18 cellular contexts compared by ENCODE assay signal in the genomic region with DNA sequence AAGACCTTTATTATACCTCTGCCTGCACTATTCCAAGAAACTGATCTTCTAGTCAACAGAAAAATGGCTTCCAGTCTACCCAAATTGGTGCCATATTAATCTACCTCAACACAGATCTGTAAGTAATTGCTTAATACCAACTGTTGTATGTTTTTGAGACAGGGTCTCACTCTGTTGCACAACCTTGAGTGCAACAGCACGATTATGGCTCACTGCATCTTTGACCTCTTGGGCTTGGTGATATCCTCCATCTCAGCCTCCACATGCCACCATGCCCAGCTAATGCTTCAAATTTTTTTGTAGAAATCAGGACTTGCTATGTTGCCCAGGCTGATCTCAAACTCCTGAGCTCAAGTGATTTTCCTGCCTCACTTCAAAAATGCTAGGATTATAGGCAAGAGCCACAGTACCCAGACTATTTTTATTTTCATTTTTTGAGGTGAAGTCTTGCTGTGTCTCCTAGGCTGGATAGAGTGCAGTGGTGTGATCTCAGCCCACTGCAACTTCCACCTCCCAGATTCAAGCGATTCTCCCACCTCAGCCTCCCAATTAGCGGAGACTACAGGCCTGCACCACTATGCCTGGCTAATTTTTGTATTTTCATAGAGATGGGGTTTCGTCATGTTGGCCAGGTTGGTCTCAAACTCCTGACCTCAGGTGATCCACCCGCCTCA. TPM values are rescaled to one million over a fixed set of nuclear protein-coding genes. Genes with fewer than 3 reads are reported as not detected.
DNase-seq lines count a peak whose midpoint lies in the region; ATAC-seq and TF ChIP-seq lines count a peak whose summit lies in the region.
"Had no signal": no experiment of that assay in that cellular context is flagged by ENCODE, and none has a peak within 500 bp of the region (broad histone marks: within the 10 kb centered on the region; RNA-seq: fewer than 3 reads in every experiment).

No MANE protein-coding gene starts in this region.

- H3K27ac Mint-ChIP-seq in activated naive CD4-positive, alpha-beta T cell treated with anti-CD3 and anti-CD28 coated beads, Interleukin-2, amount 50 U/mL, for 24 hours, result no peak overlapping the region
- no peak overlapping the region; the same call in 1 of the 2 replicates for H3K27ac Mint-ChIP-seq in HFFc6
- H3K27ac Mint-ChIP-seq in activated naive CD8-positive, alpha-beta T cell treated with anti-CD3 and anti-CD28 coated beads, Interleukin-2, amount 50 U/mL, for 24 hours, result peak overlapping the region; percentile 22

- peak overlapping the region; percentile 15 for H3K4me3 Mint-ChIP-seq in activated naive CD4-positive, alpha-beta T cell treated with anti-CD3 and anti-CD28 coated beads, Interleukin-2, amount 50 U/mL, for 24 hours
- peak overlapping the region; percentile 17; the same call in 1 of the 2 replicates for H3K4me3 Mint-ChIP-seq in HFFc6
- peak overlapping the region; percentile 9 for H3K4me3 Mint-ChIP-seq in activated naive CD8-positive, alpha-beta T cell treated with anti-CD3 and anti-CD28 coated beads, Interleukin-2, amount 50 U/mL, for 24 hours

- no peaks in the 10 kb centered on the region for H3K9me3 ChIP-seq in neutrophil
- H3K9me3 ChIP-seq in ovary, result no peaks in the 10 kb centered on the region
- H3K9me3 ChIP-seq: Peyer's patch had no signal

- peak overlapping the region; percentile 48 for H3K27ac ChIP-seq in neutrophil
- no peak overlapping the region for H3K27ac ChIP-seq in ovary
- H3K27ac ChIP-seq: Peyer's patch had no signal

- no peak for DNase-seq in activated naive CD4-positive, alpha-beta T cell treated with Interleukin-2 at 50 U/mL for 16 hours
- DNase-seq in HFFc6 (no peak), ovary (no peak), ACHN (no peak)
- no peak for DNase-seq in activated naive CD8-positive, alpha-beta T cell treated with anti-CD3 and anti-CD28 coated beads, Interleukin-2, amount 50 U/mL, for 24 hours
- DNase-seq: DMS79 treated with DMSO at 0.1 percent for 48 hours, GDM1, HCEC 1CT, NCI-H1092, NCI-H1694, Peyer's patch, Right ventricle myocardium superior had no signal

- peaks cover 61% of the 10 kb centered on the region for H3K4me1 Mint-ChIP-seq in activated naive CD4-positive, alpha-beta T cell treated with anti-CD3 and anti-CD28 coated beads, Interleukin-2, amount 50 U/mL, for 24 hours
- peaks cover 34% of the 10 kb centered on the region for H3K4me1 Mint-ChIP-seq in HFFc6 (ENCODE audit: low read depth)
- peaks cover 70% of the 10 kb centered on the region for H3K4me1 Mint-ChIP-seq in activated naive CD8-positive, alpha-beta T cell treated with anti-CD3 and anti-CD28 coated beads, Interleukin-2, amount 50 U/mL, for 24 hours

- TF ChIP-seq POLR2A in ovary (IDR thresholded peaks at IDR 0.05), result no peak

- H3K36me3 Mint-ChIP-seq in activated naive CD4-positive, alpha-beta T cell treated with anti-CD3 and anti-CD28 coated beads, Interleukin-2, amount 50 U/mL, for 24 hours, result peaks cover 57% of the 10 kb centered on the region
- peaks cover 50% of the 10 kb centered on the region for H3K36me3 Mint-ChIP-seq in HFFc6 (ENCODE audit: low read depth)
- peaks cover 89% of the 10 kb centered on the region for H3K36me3 Mint-ChIP-seq in activated naive CD8-positive, alpha-beta T cell treated with anti-CD3 and anti-CD28 coated beads, Interleukin-2, amount 50 U/mL, for 24 hours (ENCODE audit: low read depth)

- H3K4me1 ChIP-seq in neutrophil (ENCODE audit: control insufficient read depth in 1 of 2, insufficient read depth in 1 of 2, low read depth in 1 of 2, low read length in 1 of 2) (peaks cover 0 to 16% of the 10 kb centered on the region in 2 experiments), ovary (ENCODE audit: insufficient read depth) (peaks cover 11% of the 10 kb centered on the region)

- H3K4me3 ChIP-seq in neutrophil (ENCODE audit: low read depth in 1 of 2, low read length in 1 of 2) (no peak overlapping the region), ovary (no peak overlapping the region)
- H3K4me3 ChIP-seq: Peyer's patch had no signal

- H3K36me3 ChIP-seq in neutrophil (peaks cover 57% of the 10 kb centered on the region), ovary (no peaks in the 10 kb centered on the region)

- H3K27me3 ChIP-seq in neutrophil, result no peaks in the 10 kb centered on the region
- H3K27me3 ChIP-seq in ovary, result no peaks in the 10 kb centered on the region
- H3K27me3 ChIP-seq: Peyer's patch had no signal

- intact Hi-C loops in ovary (cut with DNase I), result loop anchor here in 1 of 4 donors (10.0 kb wide), 1 partner anchor 155 kb away; no protein-coding TSS in a partner anchor

- no peak for ATAC-seq in activated naive CD8-positive, alpha-beta T cell treated with anti-CD3 and anti-CD28 coated beads, Interleukin-2, amount 50 U/mL, for 24 hours
- ATAC-seq in GM21447 (IDR thresholded peaks at IDR 0.05; ENCODE audit: unreplicated experiment), result no peak
- ATAC-seq: SK-N-SH treated with all-trans-retinoic acid at 6 μM for 48 hours had no signal

- no peaks in the 10 kb centered on the region for H3K9me3 Mint-ChIP-seq in activated naive CD4-positive, alpha-beta T cell treated with anti-CD3 and anti-CD28 coated beads, Interleukin-2, amount 50 U/mL, for 24 hours
- H3K9me3 Mint-ChIP-seq in HFFc6, result no peaks in the 10 kb centered on the region
- H3K9me3 Mint-ChIP-seq in activated naive CD8-positive, alpha-beta T cell treated with anti-CD3 and anti-CD28 coated beads, Interleukin-2, amount 50 U/mL, for 24 hours, result peaks cover 12% of the 10 kb centered on the region

- 92 to 96% (median 96%) methylated on average over 5 of the region's 5 CpGs for WGBS in ovary, 3 donors

- no peak for TF ChIP-seq CTCF in HFFc6 (IDR thresholded peaks at IDR 0.05)
- TF ChIP-seq CTCF in neutrophil (IDR thresholded peaks at IDR 0.05), result no peak
- no peak for TF ChIP-seq CTCF in ovary (IDR thresholded peaks at IDR 0.05)

- in situ Hi-C loops in ACHN (cut with HindIII; ENCODE audit: low pct_ligation_motif_present, low pct_unique_long_range_greater_than_20kb, low sequenced_read_pairs), result no loop called here

- no peak for TF ChIP-seq EP300 in ovary (IDR thresholded peaks at IDR 0.05)

- no peaks in the 10 kb centered on the region for H3K27me3 Mint-ChIP-seq in activated naive CD4-positive, alpha-beta T cell treated with anti-CD3 and anti-CD28 coated beads, Interleukin-2, amount 50 U/mL, for 24 hours
- H3K27me3 Mint-ChIP-seq in HFFc6 (ENCODE audit: insufficient read depth), result peaks cover 2% of the 10 kb centered on the region; the same call in 1 of the 2 replicates
- no peaks in the 10 kb centered on the region for H3K27me3 Mint-ChIP-seq in activated naive CD8-positive, alpha-beta T cell treated with anti-CD3 and anti-CD28 coated beads, Interleukin-2, amount 50 U/mL, for 24 hours

RNA-seq across cellular contexts. Expression of a gene that starts 14.4 kb away (rescaled TPM):
- total RNA-seq in HFFc6 (2021; fragmentation: NEBNext Ultra II Directional; extraction: Animal tissue kit (Norgen Biotek cat#: 25700)), result 10 to 100 TPM; 43.8 to 51.8 (median 49.9) TPM
- 10 to 100 TPM; 25.0 to 52.4 (median 37.9) TPM for total RNA-seq in ovary
- polyA plus RNA-seq in ovary, result 10 to 100 TPM in 1 of 2 donors, 1 to 10 TPM in 1; 8.1 to 18.9 TPM

RNA-seq across cellular contexts. Expression of a gene that starts 32.9 kb away (rescaled TPM):
- total RNA-seq in HFFc6 (2021; fragmentation: NEBNext Ultra II Directional; extraction: Animal tissue kit (Norgen Biotek cat#: 25700)), result under 1 TPM in 1 of 6 experiments, not detected in 5; 0.46 TPM
- not detected for total RNA-seq in ovary
- not detected for polyA plus RNA-seq in ovary
- total RNA-seq: HT1080, NCI-H460, Peyer's patch, Right ventricle myocardium superior had no signal
